ENCODE assay signal across 22 cellular contexts in genomic region chr2:99809259-99809900, GRCh38.
DNase-seq lines count a peak whose midpoint lies in the region; ATAC-seq, FAIRE-seq and TF ChIP-seq lines count a peak whose summit lies in the region.
"Had no signal": no experiment of that assay in that cellular context is flagged by ENCODE, and none has a peak within 500 bp of the region (broad histone marks: within the 10 kb centered on the region; RNA-seq: fewer than 3 reads in every experiment).

No MANE protein-coding gene starts in this region.

- CTCF ChIA-PET in PC-3 (lab: Charles Lee): interaction anchor here (0.6 to 1.2 kb wide), 2 partner anchors 10 to 250 kb away, joined by 5 to 7 read pairs; no protein-coding TSS in a partner anchor

- peaks cover 79% of the 10 kb centered on the region for H3K4me1 ChIP-seq in PC-3 (ENCODE audit: insufficient read depth, low read length)
- H3K4me1 ChIP-seq in kidney (ENCODE audit: control insufficient read depth in 1 of 2, insufficient read depth in 1 of 2, low read depth in 1 of 2, low read length in 2 of 2): no peaks in the 10 kb centered on the region
- H3K4me1 ChIP-seq: Peyer's patch, SJCRH30 had no signal

- no peak overlapping the region for H2AFZ ChIP-seq in PC-3 (ENCODE audit: low read length)

- peaks cover 8% of the 10 kb centered on the region for H3K27me3 Mint-ChIP-seq in nephron progenitor cell (ENCODE audit: low read depth, poor library complexity)
- H3K27me3 Mint-ChIP-seq: B cell had no signal

- peak overlapping the region; percentile 73 for H3K4me2 ChIP-seq in PC-3 (ENCODE audit: low read length)
- H3K4me2 ChIP-seq: KMS-11 had no signal

- H3K27ac ChIP-seq in 22Rv1 (peak overlapping the region; percentile 15; the same call in 1 of the 2 replicates), PC-3 (ENCODE audit: low read length) (peak overlapping the region; percentile 82), epithelial cell of prostate (peak overlapping the region; percentile 22), kidney (ENCODE audit: low read depth in 2 of 2, low read length in 2 of 2) (no peak overlapping the region)
- H3K27ac ChIP-seq: KMS-11, Peyer's patch, SJCRH30 had no signal

- intact Hi-C loops in PC-3 (cut with micrococcal nuclease) (loop anchor here (2.0 kb wide), 1 partner anchor 147 kb away; no protein-coding TSS in a partner anchor), kidney (cut with DNase I) (no loop called here)

- H3K9me3 Mint-ChIP-seq in nephron progenitor cell: no peaks in the 10 kb centered on the region

- POLR2A ChIA-PET in PC-3 (lab: Charles Lee; ENCODE audit: unreplicated experiment): no interaction called here

- no peaks in the 10 kb centered on the region for H4K20me1 ChIP-seq in PC-3 (ENCODE audit: low read length)

- H3K36me3 Mint-ChIP-seq in nephron progenitor cell (ENCODE audit: low read depth): peaks cover 46% of the 10 kb centered on the region

- no peak for FAIRE-seq in kidney (lab: Jason Lieb, UNC)
- FAIRE-seq: A204.1, GM18507, H1 had no signal

- peak overlapping the region; percentile 61 for H3K27ac Mint-ChIP-seq in nephron progenitor cell
- H3K27ac Mint-ChIP-seq: B cell, CD14-positive monocyte had no signal

- TF ChIP-seq CTCF in 22Rv1 (IDR thresholded peaks at IDR 0.05): no peak
- no peak for TF ChIP-seq CTCF in PC-3 (conservative IDR thresholded peaks at IDR 0.05; ENCODE audit: low read depth, low read length)
- no peak for TF ChIP-seq CTCF in nephron progenitor cell (IDR thresholded peaks at IDR 0.05)
- TF ChIP-seq CTCF in kidney (IDR thresholded peaks at IDR 0.05; ENCODE audit: borderline replicate concordance, extremely low read depth, insufficient read depth): no peak

- H3K4me3 ChIP-seq in PC-3 (ENCODE audit: low read length) (peak overlapping the region; percentile 29), kidney (ENCODE audit: low read length in 2 of 2) (no peak overlapping the region)
- H3K4me3 ChIP-seq: Peyer's patch, SJCRH30 had no signal

- ATAC-seq in PC-3: peak; percentile 52
- ATAC-seq: HCT116 had no signal

- BruUV-seq in PC-3 (replicated peaks; lab: Mats Ljungman, UMichigan): no TSS peak

- H3K4me3 Mint-ChIP-seq in nephron progenitor cell: no peak overlapping the region
- H3K4me3 Mint-ChIP-seq: B cell, CD14-positive monocyte had no signal

- H3K9me3 ChIP-seq in PC-3 (ENCODE audit: low read length): no peaks in the 10 kb centered on the region
- no peaks in the 10 kb centered on the region for H3K9me3 ChIP-seq in kidney (ENCODE audit: control insufficient read depth in 1 of 2, low read length in 2 of 2)
- H3K9me3 ChIP-seq: Peyer's patch, SJCRH30 had no signal

- H3K4me1 Mint-ChIP-seq in nephron progenitor cell: peaks cover 40% of the 10 kb centered on the region

- H3K9ac ChIP-seq in PC-3 (ENCODE audit: low read length) (0 out of 2 replicates have a peak overlapping the region, but pooled peaks have one; percentile 6), kidney (ENCODE audit: low read length in 2 of 2) (no peak overlapping the region)
- H3K9ac ChIP-seq: KMS-11 had no signal

- H3K27me3 ChIP-seq in PC-3 (ENCODE audit: low read length): no peaks in the 10 kb centered on the region
- H3K27me3 ChIP-seq: Peyer's patch, SJCRH30 had no signal

- DNase-seq in PC-3: peak; percentile 58
- no peak for DNase-seq in epithelial cell of prostate (ENCODE audit: low read depth, low spot score)
- no peak for DNase-seq in nephron progenitor cell
- DNase-seq in kidney: no peak
- no peak for DNase-seq in T-helper 9 cell
- no peak for DNase-seq in hippocampal formation (lab: John Stamatoyannopoulos, UW)
- DNase-seq in stimulated activated CD4-positive, alpha-beta T cell treated with anti-CD3 and anti-CD28 coated beads, Interleukin-2, amount 100 ng/mL, for 48 hours: no peak
- DNase-seq: GDM1; MV-4-11; NCI-H187; NCI-H2227 treated with DMSO at 0.1 percent for 48 hours; NK-92 treated with Interleukin-12 subunit alpha and Interleukin-12 subunit beta, amount 100 ng/mL, for 24 hours; Peyer's patch; SJCRH30 had no signal

- no peaks in the 10 kb centered on the region for H3K9me2 ChIP-seq in PC-3 (replicated peaks; ENCODE audit: low read length)

- H3F3A ChIP-seq in PC-3 (ENCODE audit: low read length, unreplicated experiment): no peaks in the 10 kb centered on the region

- H3K79me2 ChIP-seq in PC-3 (ENCODE audit: low read length): no peaks in the 10 kb centered on the region

- H3K36me3 ChIP-seq in PC-3 (ENCODE audit: low read depth, low read length) (no peaks in the 10 kb centered on the region), kidney (ENCODE audit: control insufficient read depth in 1 of 2, insufficient read depth in 2 of 2, low read length in 2 of 2) (no peaks in the 10 kb centered on the region)
- H3K36me3 ChIP-seq: Peyer's patch, SJCRH30 had no signal

Comparison
In these comparisons a context has a peak if more than half of its experiments do, and no peak if none do; other contexts are left out.
1. H3K27ac ChIP-seq: peak in 22Rv1 (single experiment), PC-3 (single experiment) and epithelial cell of prostate (single experiment); none in kidney (0 of 2).